ENCODE assay signal across 17 cellular contexts in genomic region chr2:107108556-107108955, GRCh38.
"Had no signal": no experiment of that assay in that cellular context is flagged by ENCODE, and none has a peak within 500 bp of the region (broad histone marks: within the 10 kb centered on the region; RNA-seq: fewer than 3 reads in every experiment).

No MANE protein-coding gene starts in this region.

- H3K27ac Mint-ChIP-seq: activated CD8-positive, alpha-beta T cell treated with anti-CD3 and anti-CD28 coated beads, Interleukin-2, amount 10 ng/mL, durations not matched to agents 7 days and 5 days; activated naive CD8-positive, alpha-beta T cell treated with anti-CD3 and anti-CD28 coated beads, Interleukin-2, amount 50 U/mL, for 24 hours; nephron progenitor cell; stimulated activated naive CD8-positive, alpha-beta T cell treated with anti-CD3 and anti-CD28 coated beads, Interleukin-15, Interleukin-2, amounts not matched to agents 100 ng/mL and 50 ng/mL, for 24 hours had no signal

- H3K27ac ChIP-seq: body of pancreas, dorsolateral prefrontal cortex, esophagus squamous epithelium, gastrocnemius medialis, left lung, sigmoid colon, uterus, WERI-Rb-1 had no signal

- H3K36me3 ChIP-seq: esophagus squamous epithelium, gastrocnemius medialis, left lung, sigmoid colon, uterus, WERI-Rb-1 had no signal

- ATAC-seq: activated CD8-positive, alpha-beta T cell treated with anti-CD3 and anti-CD28 coated beads, Interleukin-2, amount 10 ng/mL, durations not matched to agents 7 days and 5 days; activated naive CD8-positive, alpha-beta T cell treated with anti-CD3 and anti-CD28 coated beads, Interleukin-2, amount 50 U/mL, for 24 hours; body of pancreas; gastrocnemius medialis; left lung had no signal

- H3K4me1 Mint-ChIP-seq: activated naive CD8-positive, alpha-beta T cell treated with anti-CD3 and anti-CD28 coated beads, Interleukin-2, amount 50 U/mL, for 24 hours; nephron progenitor cell had no signal

- H3K9me3 ChIP-seq: body of pancreas, esophagus squamous epithelium, gastrocnemius medialis, uterus had no signal

- H3K27me3 ChIP-seq: body of pancreas, dorsolateral prefrontal cortex, esophagus squamous epithelium, gastrocnemius medialis, left lung, sigmoid colon, uterus had no signal

- H3K4me3 Mint-ChIP-seq: activated CD8-positive, alpha-beta T cell treated with anti-CD3 and anti-CD28 coated beads, Interleukin-2, amount 10 ng/mL, durations not matched to agents 7 days and 5 days; activated naive CD8-positive, alpha-beta T cell treated with anti-CD3 and anti-CD28 coated beads, Interleukin-2, amount 50 U/mL, for 24 hours; nephron progenitor cell; stimulated activated naive CD8-positive, alpha-beta T cell treated with anti-CD3 and anti-CD28 coated beads, Interleukin-15, Interleukin-2, amounts not matched to agents 100 ng/mL and 50 ng/mL, for 24 hours had no signal

- H3K4me3 ChIP-seq: body of pancreas, dorsolateral prefrontal cortex, esophagus squamous epithelium, gastrocnemius medialis, left lung, sigmoid colon, uterus had no signal

- H3K4me1 ChIP-seq: body of pancreas, esophagus squamous epithelium, gastrocnemius medialis, left lung, sigmoid colon, uterus had no signal

- H3K9me3 Mint-ChIP-seq: stimulated activated naive CD8-positive, alpha-beta T cell treated with anti-CD3 and anti-CD28 coated beads, Interleukin-15, Interleukin-2, amounts not matched to agents 100 ng/mL and 50 ng/mL, for 24 hours had no signal

- H3K27me3 Mint-ChIP-seq: activated naive CD8-positive, alpha-beta T cell treated with anti-CD3 and anti-CD28 coated beads, Interleukin-2, amount 50 U/mL, for 24 hours; stimulated activated naive CD8-positive, alpha-beta T cell treated with anti-CD3 and anti-CD28 coated beads, Interleukin-15, Interleukin-2, amounts not matched to agents 100 ng/mL and 50 ng/mL, for 24 hours had no signal

- DNase-seq: activated CD4-positive, alpha-beta T cell treated with anti-CD3 and anti-CD28 coated beads for 4 hours; activated CD8-positive, alpha-beta memory T cell treated with anti-CD3 and anti-CD28 coated beads, Interleukin-2, amount 50 U/mL, for 48 hours; activated CD8-positive, alpha-beta T cell treated with anti-CD3 and anti-CD28 coated beads, Interleukin-2, amount 10 ng/mL, durations not matched to agents 7 days and 5 days; activated naive CD4-positive, alpha-beta T cell treated with Interleukin-2 at 50 U/mL for 16 hours; activated naive CD8-positive, alpha-beta T cell treated with anti-CD3 and anti-CD28 coated beads, Interleukin-2, amount 50 U/mL, for 24 hours; body of pancreas; dorsolateral prefrontal cortex; esophagus squamous epithelium; gastrocnemius medialis; left lung; nephron progenitor cell; sigmoid colon; stimulated activated CD4-positive, alpha-beta T cell treated with anti-CD3 and anti-CD28 coated beads, Interleukin-15, amount 100 ng/mL, for 24 hours; stimulated activated CD4-positive, alpha-beta T cell treated with anti-CD3 and anti-CD28 coated beads, Interleukin-4, amount 100 ng/mL, for 24 hours; uterus; WERI-Rb-1 had no signal
